ENCODE assay signal across 1 cellular context in the genomic region with DNA sequence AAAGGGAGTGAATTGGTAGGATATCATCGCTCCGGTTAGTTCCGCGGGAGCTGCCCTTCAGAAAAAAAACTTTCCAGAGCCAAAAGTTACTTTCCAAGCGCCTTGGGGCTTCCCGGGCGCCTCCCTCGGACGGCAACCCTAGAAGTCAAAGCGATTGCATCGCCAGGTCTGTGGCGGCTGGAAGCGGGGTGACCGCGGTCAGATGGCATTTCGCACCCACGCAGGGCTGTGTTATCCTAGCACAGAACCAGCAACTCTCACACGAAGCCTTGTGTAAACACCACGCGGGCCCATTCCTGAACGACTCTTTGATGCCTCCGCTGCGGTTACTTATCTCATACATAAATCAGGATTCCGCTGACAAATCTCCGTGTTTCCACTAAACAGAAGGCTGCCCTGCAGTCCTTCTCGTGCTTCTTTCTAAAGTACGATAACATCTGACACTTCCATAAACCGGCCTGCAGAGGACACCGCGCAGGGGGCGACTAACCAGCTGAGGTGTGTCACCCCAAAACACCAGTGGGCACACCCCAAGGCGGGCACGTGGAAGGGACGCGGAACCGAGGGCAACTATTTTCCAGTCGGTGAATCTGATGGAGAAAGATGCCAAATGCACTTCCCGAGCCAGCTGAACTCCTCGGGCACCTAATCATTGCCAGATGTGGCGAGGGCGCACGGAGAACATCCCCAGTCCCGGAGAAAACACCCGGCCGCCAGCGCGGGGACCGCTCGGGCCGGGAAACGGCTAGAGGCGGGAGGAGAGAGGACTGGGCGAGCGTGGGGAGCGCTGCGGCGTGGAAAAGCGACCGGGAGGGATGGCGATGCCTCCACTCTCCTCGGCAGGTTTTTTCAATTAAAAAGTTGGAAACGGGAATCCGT.
TF ChIP-seq lines count a peak whose summit lies in the region.

No MANE protein-coding gene starts in this region.

TF ChIP-seq in HEK293, 187 proteins besides CTCF, POLR2A, EP300 and RAD21 (continued from another document and continues in another):
- TF ChIP-seq, protein P1, sequence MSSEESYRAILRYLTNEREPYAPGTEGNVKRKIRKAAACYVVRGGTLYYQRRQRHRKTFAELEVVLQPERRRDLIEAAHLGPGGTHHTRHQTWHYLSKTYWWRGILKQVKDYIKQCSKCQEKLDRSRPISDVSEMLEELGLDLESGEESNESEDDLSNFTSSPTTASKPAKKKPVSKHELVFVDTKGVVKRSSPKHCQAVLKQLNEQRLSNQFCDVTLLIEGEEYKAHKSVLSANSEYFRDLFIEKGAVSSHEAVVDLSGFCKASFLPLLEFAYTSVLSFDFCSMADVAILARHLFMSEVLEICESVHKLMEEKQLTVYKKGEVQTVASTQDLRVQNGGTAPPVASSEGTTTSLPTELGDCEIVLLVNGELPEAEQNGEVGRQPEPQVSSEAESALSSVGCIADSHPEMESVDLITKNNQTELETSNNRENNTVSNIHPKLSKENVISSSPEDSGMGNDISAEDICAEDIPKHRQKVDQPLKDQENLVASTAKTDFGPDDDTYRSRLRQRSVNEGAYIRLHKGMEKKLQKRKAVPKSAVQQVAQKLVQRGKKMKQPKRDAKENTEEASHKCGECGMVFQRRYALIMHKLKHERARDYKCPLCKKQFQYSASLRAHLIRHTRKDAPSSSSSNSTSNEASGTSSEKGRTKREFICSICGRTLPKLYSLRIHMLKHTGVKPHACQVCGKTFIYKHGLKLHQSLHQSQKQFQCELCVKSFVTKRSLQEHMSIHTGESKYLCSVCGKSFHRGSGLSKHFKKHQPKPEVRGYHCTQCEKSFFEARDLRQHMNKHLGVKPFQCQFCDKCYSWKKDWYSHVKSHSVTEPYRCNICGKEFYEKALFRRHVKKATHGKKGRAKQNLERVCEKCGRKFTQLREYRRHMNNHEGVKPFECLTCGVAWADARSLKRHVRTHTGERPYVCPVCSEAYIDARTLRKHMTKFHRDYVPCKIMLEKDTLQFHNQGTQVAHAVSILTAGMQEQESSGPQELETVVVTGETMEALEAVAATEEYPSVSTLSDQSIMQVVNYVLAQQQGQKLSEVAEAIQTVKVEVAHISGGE (tag by site-specific recombination; conservative IDR thresholded peaks at IDR 0.05; ENCODE audit: low read depth) = no peak; the same call in 1 of the 2 replicates
- TF ChIP-seq, protein P2, sequence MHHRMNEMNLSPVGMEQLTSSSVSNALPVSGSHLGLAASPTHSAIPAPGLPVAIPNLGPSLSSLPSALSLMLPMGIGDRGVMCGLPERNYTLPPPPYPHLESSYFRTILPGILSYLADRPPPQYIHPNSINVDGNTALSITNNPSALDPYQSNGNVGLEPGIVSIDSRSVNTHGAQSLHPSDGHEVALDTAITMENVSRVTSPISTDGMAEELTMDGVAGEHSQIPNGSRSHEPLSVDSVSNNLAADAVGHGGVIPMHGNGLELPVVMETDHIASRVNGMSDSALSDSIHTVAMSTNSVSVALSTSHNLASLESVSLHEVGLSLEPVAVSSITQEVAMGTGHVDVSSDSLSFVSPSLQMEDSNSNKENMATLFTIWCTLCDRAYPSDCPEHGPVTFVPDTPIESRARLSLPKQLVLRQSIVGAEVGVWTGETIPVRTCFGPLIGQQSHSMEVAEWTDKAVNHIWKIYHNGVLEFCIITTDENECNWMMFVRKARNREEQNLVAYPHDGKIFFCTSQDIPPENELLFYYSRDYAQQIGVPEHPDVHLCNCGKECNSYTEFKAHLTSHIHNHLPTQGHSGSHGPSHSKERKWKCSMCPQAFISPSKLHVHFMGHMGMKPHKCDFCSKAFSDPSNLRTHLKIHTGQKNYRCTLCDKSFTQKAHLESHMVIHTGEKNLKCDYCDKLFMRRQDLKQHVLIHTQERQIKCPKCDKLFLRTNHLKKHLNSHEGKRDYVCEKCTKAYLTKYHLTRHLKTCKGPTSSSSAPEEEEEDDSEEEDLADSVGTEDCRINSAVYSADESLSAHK (tag by site-specific recombination; IDR thresholded peaks at IDR 0.05) = peak; percentile 90
- no peak for TF ChIP-seq ZNF266 (tag by site-specific recombination; IDR thresholded peaks at IDR 0.05; ENCODE audit: low read depth)
- TF ChIP-seq PATZ1 (tag by site-specific recombination; IDR thresholded peaks at IDR 0.05) = peak; percentile 46; the same call in 1 of the 2 replicates
- TF ChIP-seq, protein P3, sequence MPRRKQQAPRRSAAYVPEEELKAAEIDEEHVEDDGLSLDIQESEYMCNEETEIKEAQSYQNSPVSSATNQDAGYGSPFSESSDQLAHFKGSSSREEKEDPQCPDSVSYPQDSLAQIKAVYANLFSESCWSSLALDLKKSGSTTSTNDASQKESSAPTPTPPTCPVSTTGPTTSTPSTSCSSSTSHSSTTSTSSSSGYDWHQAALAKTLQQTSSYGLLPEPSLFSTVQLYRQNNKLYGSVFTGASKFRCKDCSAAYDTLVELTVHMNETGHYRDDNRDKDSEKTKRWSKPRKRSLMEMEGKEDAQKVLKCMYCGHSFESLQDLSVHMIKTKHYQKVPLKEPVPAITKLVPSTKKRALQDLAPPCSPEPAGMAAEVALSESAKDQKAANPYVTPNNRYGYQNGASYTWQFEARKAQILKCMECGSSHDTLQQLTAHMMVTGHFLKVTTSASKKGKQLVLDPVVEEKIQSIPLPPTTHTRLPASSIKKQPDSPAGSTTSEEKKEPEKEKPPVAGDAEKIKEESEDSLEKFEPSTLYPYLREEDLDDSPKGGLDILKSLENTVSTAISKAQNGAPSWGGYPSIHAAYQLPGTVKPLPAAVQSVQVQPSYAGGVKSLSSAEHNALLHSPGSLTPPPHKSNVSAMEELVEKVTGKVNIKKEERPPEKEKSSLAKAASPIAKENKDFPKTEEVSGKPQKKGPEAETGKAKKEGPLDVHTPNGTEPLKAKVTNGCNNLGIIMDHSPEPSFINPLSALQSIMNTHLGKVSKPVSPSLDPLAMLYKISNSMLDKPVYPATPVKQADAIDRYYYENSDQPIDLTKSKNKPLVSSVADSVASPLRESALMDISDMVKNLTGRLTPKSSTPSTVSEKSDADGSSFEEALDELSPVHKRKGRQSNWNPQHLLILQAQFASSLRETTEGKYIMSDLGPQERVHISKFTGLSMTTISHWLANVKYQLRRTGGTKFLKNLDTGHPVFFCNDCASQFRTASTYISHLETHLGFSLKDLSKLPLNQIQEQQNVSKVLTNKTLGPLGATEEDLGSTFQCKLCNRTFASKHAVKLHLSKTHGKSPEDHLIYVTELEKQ (tag by site-specific recombination; IDR thresholded peaks at IDR 0.05; ENCODE audit: borderline replicate concordance) = peak; percentile 71
- TF ChIP-seq ZNF121 (tag by site-specific recombination; IDR thresholded peaks at IDR 0.05) = no peak
- peak; percentile 97 for TF ChIP-seq SP7 (tag by site-specific recombination; IDR thresholded peaks at IDR 0.05)
- TF ChIP-seq REST (tag by site-specific recombination; IDR thresholded peaks at IDR 0.05) = no peak
- TF ChIP-seq ZNF26 (tag by site-specific recombination; IDR thresholded peaks at IDR 0.05) = no peak
- 0 out of 2 replicates have a peak, but pooled peaks have one; percentile 42 for TF ChIP-seq ZNF2 (tag by site-specific recombination; IDR thresholded peaks at IDR 0.05)
- TF ChIP-seq ZNF132 (tag by site-specific recombination; IDR thresholded peaks at IDR 0.05; ENCODE audit: borderline replicate concordance) = no peak
- no peak for TF ChIP-seq ZNF701 (tag by site-specific recombination; IDR thresholded peaks at IDR 0.05)
- no peak for TF ChIP-seq SETDB1 (IDR thresholded peaks at IDR 0.05; ENCODE audit: insufficient read length, low read length)
- TF ChIP-seq ZNF707 (tag by site-specific recombination; IDR thresholded peaks at IDR 0.05) = no peak
- TF ChIP-seq ZNF549 (tag by site-specific recombination; IDR thresholded peaks at IDR 0.05) = no peak
- TF ChIP-seq ZNF548 (tag by site-specific recombination; IDR thresholded peaks at IDR 0.05) = no peak
- TF ChIP-seq ZNF670 (tag by site-specific recombination; IDR thresholded peaks at IDR 0.05; ENCODE audit: low read depth) = no peak
- TF ChIP-seq ZNF48 (tag by site-specific recombination; IDR thresholded peaks at IDR 0.05) = no peak
- TF ChIP-seq ZNF416 (tag by site-specific recombination; IDR thresholded peaks at IDR 0.05) = no peak
- peak; percentile 85; the same call in 1 of the 2 replicates for TF ChIP-seq ZNF391 (tag by site-specific recombination; IDR thresholded peaks at IDR 0.05; ENCODE audit: borderline replicate concordance, low read depth)
- no peak for TF ChIP-seq ZNF521 (tag by site-specific recombination; IDR thresholded peaks at IDR 0.05)
- TF ChIP-seq, protein P4, sequence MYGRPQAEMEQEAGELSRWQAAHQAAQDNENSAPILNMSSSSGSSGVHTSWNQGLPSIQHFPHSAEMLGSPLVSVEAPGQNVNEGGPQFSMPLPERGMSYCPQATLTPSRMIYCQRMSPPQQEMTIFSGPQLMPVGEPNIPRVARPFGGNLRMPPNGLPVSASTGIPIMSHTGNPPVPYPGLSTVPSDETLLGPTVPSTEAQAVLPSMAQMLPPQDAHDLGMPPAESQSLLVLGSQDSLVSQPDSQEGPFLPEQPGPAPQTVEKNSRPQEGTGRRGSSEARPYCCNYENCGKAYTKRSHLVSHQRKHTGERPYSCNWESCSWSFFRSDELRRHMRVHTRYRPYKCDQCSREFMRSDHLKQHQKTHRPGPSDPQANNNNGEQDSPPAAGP (tag by site-specific recombination; IDR thresholded peaks at IDR 0.05) = peak; percentile 62; the same call in 1 of the 2 replicates
- no peak for TF ChIP-seq ZNF274 (IDR thresholded peaks at IDR 0.05; ENCODE audit: low read length)
- no peak for TF ChIP-seq ZNF274 (tag by site-specific recombination; IDR thresholded peaks at IDR 0.05; ENCODE audit: borderline replicate concordance)
- TF ChIP-seq ZNF221 (tag by site-specific recombination; IDR thresholded peaks at IDR 0.05; ENCODE audit: borderline replicate concordance) = no peak
- no peak for TF ChIP-seq ZNF423 (tag by site-specific recombination; IDR thresholded peaks at IDR 0.05)
- TF ChIP-seq ZNF18 (tag by site-specific recombination; IDR thresholded peaks at IDR 0.05) = no peak
- TF ChIP-seq ZFP3 (tag by site-specific recombination; IDR thresholded peaks at IDR 0.05; ENCODE audit: low read depth) = no peak
- peak; percentile 89 for TF ChIP-seq GLIS2 (tag by site-specific recombination; IDR thresholded peaks at IDR 0.05)
